Comparison of ENCODE assay signal across 8 cellular contexts in the genomic region with DNA sequence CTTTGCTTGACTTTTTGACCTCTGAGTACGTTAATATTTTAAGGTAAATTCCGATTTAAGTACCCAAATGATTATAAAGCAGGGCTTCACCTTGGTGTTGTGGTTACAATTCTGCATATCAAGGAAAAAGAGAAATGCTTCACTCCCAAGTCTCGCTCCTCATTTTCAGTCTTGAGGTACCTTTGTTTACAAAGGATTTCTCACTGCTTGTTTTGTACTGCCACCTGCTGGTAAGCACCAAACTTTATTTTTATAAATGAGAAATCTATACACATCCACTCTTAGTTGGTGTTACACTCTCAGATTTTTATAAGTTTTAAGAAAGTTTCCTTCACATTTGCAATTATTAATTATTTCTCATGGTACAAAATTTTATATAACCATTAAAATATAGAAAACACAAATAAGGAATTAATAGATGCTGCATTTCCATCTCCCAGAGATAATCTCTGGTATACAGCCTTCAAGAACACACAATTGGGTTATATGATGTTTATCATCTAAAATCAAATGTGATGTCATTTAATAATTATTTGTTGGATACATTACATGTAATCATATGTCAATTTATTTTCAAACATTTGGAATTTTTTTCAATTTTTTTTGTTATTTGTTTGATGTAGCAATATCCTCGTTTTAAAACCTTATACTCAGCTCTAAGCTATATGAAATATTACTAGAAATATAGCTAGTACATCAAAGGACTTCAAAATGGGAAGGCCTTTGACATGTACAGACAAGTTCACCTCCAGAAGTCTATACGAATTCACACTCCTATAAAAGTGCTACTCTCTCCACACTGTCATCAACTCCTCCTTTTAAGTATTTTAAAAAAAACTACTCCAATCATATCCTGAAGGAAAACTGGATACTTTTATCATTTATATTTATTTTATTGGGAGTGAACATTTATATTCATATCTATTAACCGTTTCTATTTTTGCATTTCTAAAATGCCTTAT.
DNase-seq lines count a peak whose midpoint lies in the region; ATAC-seq, FAIRE-seq and TF ChIP-seq lines count a peak whose summit lies in the region.

No MANE protein-coding gene starts in this region.

- TF ChIP-seq POLR2A in endothelial cell of umbilical vein (IDR thresholded peaks at IDR 0.05; ENCODE audit: low read depth, low read length), result no peak

- H3K27ac ChIP-seq in endothelial cell of umbilical vein (ENCODE audit: insufficient read depth, low read depth, low read length) (peak overlapping the region; percentile 79), osteoblast (ENCODE audit: low read depth, low read length) (peak overlapping the region; percentile 28)

- H3K36me3 ChIP-seq in endothelial cell of umbilical vein (ENCODE audit: control insufficient read depth in 2 of 2, extremely low read depth in 1 of 2, insufficient read depth in 2 of 2, low read length in 2 of 2), result no peaks in the 10 kb centered on the region
- no peaks in the 10 kb centered on the region for H3K36me3 ChIP-seq in osteoblast (ENCODE audit: insufficient read depth, low read length)

- TF ChIP-seq CTCF in AG10803 (conservative IDR thresholded peaks at IDR 0.05; ENCODE audit: low read length) (peak; percentile 81), endothelial cell of umbilical vein (IDR thresholded peaks at IDR 0.05; ENCODE audit: extremely low read depth in 1 of 2, insufficient read depth in 1 of 2, low read depth in 1 of 2, low read length in 2 of 2) (peak; percentile 42 to 56), osteoblast (IDR thresholded peaks at IDR 0.05; ENCODE audit: extremely low read depth, low read depth, low read length) (peak; percentile 73)

- no peaks in the 10 kb centered on the region for H3K9me1 ChIP-seq in endothelial cell of umbilical vein (replicated peaks; ENCODE audit: control insufficient read depth, extremely low read depth, insufficient read depth, low read length)

- H3K27me3 ChIP-seq in endothelial cell of umbilical vein (ENCODE audit: control insufficient read depth in 2 of 2, insufficient read depth in 2 of 2, low read length in 2 of 2) (peaks cover 30 to 47% of the 10 kb centered on the region in 2 experiments), osteoblast (ENCODE audit: insufficient read depth, low read length) (no peaks in the 10 kb centered on the region)

- peaks cover 12% of the 10 kb centered on the region for H3K4me1 ChIP-seq in endothelial cell of umbilical vein (ENCODE audit: control insufficient read depth, extremely low read depth, insufficient read depth, low read length)
- peaks cover 13% of the 10 kb centered on the region for H3K4me1 ChIP-seq in osteoblast (ENCODE audit: insufficient read depth, low read length)

- H4K20me1 ChIP-seq in endothelial cell of umbilical vein (replicated peaks; ENCODE audit: control insufficient read depth, extremely low read depth, insufficient read depth, low read length), result no peaks in the 10 kb centered on the region
- H4K20me1 ChIP-seq in osteoblast (ENCODE audit: insufficient read depth, low read length), result no peaks in the 10 kb centered on the region

- H3K4me2 ChIP-seq in endothelial cell of umbilical vein (ENCODE audit: insufficient read depth, low read length), result peak overlapping the region; percentile 76
- peak overlapping the region; percentile 50 for H3K4me2 ChIP-seq in osteoblast (ENCODE audit: insufficient read depth, low read length)

- ATAC-seq in GM18498 (IDR thresholded peaks at IDR 0.05; ENCODE audit: unreplicated experiment) (peak; percentile 68), HG03442 (IDR thresholded peaks at IDR 0.05; ENCODE audit: unreplicated experiment) (peak; percentile 42), HG03025 (IDR thresholded peaks at IDR 0.05; ENCODE audit: low FRiP score, unreplicated experiment) (no peak)

- dilution Hi-C loops in endothelial cell of umbilical vein (cut with MboI; ENCODE audit: extremely low pct_ligation_motif_present, low sequenced_read_pairs), result loop anchor here (25.0 kb wide), 1 partner anchor 231 kb away; no protein-coding TSS in a partner anchor

- CTCF ChIA-PET in endothelial cell of umbilical vein (lab: Charles Lee), result interaction anchor here (0.7 to 7.7 kb wide), 10 partner anchors 11 to 996 kb away, joined by 3 to 403 read pairs (median 4); no protein-coding TSS in a partner anchor

- H3K9me3 ChIP-seq in endothelial cell of umbilical vein (replicated peaks; ENCODE audit: control insufficient read depth, insufficient read depth, low read length) (no peaks in the 10 kb centered on the region), osteoblast (ENCODE audit: low read depth, low read length) (no peaks in the 10 kb centered on the region)

- FAIRE-seq in endothelial cell of umbilical vein (lab: Jason Lieb, UNC), result no peak

- H3K4me3 ChIP-seq in AG10803 (ENCODE audit: low read length) (no peak overlapping the region), endothelial cell of umbilical vein (replicated peaks in 1 of 3; ENCODE audit: insufficient read depth in 1 of 3, low read depth in 1 of 3, low read length in 3 of 3) (peak overlapping the region in 1 of 3 experiments; percentile 5), osteoblast (ENCODE audit: insufficient read depth, low read length) (no peak overlapping the region)

- DNase-seq in AG10803 (ENCODE audit: low read depth) (peak; percentile 47), OCI-M1 (lab: John Stamatoyannopoulos, UW) (peak; percentile 51), endothelial cell of umbilical vein (ENCODE audit: low read depth, low spot score) (peak; percentile 74), osteoblast (ENCODE audit: insufficient read length, low spot score, missing footprints) (peak; percentile 17), activated gamma-delta T cell (lab: John Stamatoyannopoulos, UW) (no peak)

- H3K79me2 ChIP-seq in endothelial cell of umbilical vein (ENCODE audit: control insufficient read depth, insufficient read depth, low read length) (no peaks in the 10 kb centered on the region), osteoblast (ENCODE audit: insufficient read depth, low read length) (no peaks in the 10 kb centered on the region)

- intact Hi-C loops in endothelial cell of umbilical vein (cut with micrococcal nuclease), result loop anchor here (1.0 to 5.0 kb wide), 12 partner anchors 34 to 1350 kb away; a partner anchor contains a TSS

- no peak overlapping the region for H2AFZ ChIP-seq in endothelial cell of umbilical vein (ENCODE audit: low read depth, low read length)
- no peak overlapping the region for H2AFZ ChIP-seq in osteoblast (ENCODE audit: low read length)

- BruUV-seq in endothelial cell of umbilical vein (replicated peaks; lab: Mats Ljungman, UMichigan), result TSS peak; percentile 52

- H3K9ac ChIP-seq in endothelial cell of umbilical vein (replicated peaks; ENCODE audit: extremely low read depth, insufficient read depth, low read length), result peak overlapping the region; percentile 78

- POLR2A ChIA-PET in endothelial cell of umbilical vein (lab: Charles Lee), result no interaction called here

TF ChIP-seq in endothelial cell of umbilical vein, 7 proteins besides CTCF, POLR2A, EP300 and RAD21:
- no peak for TF ChIP-seq JUN (IDR thresholded peaks at IDR 0.05; ENCODE audit: borderline replicate concordance, insufficient read depth, insufficient read length, low read depth)
- no peak for TF ChIP-seq GATA2 (IDR thresholded peaks at IDR 0.05; ENCODE audit: insufficient read depth, insufficient read length, low read depth, low read length)
- TF ChIP-seq EZH2 (IDR thresholded peaks at IDR 0.05; ENCODE audit: borderline replicate concordance, low read depth, low read length, severe bottlenecking), result no peak
